ENCODE assay signal across 1 cellular context in the genomic region with DNA sequence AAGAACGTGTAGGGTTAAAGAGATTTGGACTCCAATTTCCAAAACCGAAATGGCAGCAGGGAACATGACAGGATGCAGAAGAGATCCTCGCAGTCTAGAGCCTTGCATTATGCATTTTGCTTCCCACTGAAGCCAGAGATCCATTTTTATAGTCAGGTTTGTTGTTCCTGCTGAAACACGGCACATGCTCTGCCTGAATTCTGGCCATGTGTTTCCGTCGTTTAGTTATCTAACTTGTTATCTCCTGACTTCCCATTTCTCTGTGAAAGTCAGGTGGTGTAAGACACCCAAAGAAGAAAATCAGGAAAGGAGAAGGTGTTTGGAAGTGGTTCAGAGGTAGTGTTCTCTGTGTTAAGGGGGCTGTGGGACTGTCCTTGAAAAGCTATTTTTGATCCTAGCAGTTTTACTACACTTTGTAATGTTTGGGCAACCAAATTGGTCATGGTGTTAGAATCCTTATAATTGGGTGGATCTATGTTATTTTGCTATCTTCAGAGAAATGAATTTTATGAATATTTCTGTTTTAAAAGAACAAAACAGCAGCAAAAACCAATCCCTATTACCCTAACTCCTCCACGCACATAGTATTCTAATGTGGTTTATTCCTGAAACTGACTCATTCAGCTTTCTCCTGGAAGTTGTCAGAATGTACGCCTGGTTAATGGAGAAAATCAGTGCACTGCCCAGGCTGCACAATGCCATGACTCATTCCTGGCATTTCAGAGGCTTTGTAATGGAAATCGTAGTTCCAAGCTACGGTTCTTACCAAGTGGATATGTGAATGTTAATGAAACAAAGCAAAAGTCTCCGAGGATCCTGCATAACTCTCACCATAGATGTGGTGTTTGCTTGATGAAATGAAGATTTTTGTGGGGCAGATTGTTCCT.
TF ChIP-seq lines count a peak whose summit lies in the region.

No MANE protein-coding gene starts in this region.

TF ChIP-seq in K562, 482 proteins besides CTCF, POLR2A, EP300 and RAD21 (continued from another document):
- TF ChIP-seq, protein P1, sequence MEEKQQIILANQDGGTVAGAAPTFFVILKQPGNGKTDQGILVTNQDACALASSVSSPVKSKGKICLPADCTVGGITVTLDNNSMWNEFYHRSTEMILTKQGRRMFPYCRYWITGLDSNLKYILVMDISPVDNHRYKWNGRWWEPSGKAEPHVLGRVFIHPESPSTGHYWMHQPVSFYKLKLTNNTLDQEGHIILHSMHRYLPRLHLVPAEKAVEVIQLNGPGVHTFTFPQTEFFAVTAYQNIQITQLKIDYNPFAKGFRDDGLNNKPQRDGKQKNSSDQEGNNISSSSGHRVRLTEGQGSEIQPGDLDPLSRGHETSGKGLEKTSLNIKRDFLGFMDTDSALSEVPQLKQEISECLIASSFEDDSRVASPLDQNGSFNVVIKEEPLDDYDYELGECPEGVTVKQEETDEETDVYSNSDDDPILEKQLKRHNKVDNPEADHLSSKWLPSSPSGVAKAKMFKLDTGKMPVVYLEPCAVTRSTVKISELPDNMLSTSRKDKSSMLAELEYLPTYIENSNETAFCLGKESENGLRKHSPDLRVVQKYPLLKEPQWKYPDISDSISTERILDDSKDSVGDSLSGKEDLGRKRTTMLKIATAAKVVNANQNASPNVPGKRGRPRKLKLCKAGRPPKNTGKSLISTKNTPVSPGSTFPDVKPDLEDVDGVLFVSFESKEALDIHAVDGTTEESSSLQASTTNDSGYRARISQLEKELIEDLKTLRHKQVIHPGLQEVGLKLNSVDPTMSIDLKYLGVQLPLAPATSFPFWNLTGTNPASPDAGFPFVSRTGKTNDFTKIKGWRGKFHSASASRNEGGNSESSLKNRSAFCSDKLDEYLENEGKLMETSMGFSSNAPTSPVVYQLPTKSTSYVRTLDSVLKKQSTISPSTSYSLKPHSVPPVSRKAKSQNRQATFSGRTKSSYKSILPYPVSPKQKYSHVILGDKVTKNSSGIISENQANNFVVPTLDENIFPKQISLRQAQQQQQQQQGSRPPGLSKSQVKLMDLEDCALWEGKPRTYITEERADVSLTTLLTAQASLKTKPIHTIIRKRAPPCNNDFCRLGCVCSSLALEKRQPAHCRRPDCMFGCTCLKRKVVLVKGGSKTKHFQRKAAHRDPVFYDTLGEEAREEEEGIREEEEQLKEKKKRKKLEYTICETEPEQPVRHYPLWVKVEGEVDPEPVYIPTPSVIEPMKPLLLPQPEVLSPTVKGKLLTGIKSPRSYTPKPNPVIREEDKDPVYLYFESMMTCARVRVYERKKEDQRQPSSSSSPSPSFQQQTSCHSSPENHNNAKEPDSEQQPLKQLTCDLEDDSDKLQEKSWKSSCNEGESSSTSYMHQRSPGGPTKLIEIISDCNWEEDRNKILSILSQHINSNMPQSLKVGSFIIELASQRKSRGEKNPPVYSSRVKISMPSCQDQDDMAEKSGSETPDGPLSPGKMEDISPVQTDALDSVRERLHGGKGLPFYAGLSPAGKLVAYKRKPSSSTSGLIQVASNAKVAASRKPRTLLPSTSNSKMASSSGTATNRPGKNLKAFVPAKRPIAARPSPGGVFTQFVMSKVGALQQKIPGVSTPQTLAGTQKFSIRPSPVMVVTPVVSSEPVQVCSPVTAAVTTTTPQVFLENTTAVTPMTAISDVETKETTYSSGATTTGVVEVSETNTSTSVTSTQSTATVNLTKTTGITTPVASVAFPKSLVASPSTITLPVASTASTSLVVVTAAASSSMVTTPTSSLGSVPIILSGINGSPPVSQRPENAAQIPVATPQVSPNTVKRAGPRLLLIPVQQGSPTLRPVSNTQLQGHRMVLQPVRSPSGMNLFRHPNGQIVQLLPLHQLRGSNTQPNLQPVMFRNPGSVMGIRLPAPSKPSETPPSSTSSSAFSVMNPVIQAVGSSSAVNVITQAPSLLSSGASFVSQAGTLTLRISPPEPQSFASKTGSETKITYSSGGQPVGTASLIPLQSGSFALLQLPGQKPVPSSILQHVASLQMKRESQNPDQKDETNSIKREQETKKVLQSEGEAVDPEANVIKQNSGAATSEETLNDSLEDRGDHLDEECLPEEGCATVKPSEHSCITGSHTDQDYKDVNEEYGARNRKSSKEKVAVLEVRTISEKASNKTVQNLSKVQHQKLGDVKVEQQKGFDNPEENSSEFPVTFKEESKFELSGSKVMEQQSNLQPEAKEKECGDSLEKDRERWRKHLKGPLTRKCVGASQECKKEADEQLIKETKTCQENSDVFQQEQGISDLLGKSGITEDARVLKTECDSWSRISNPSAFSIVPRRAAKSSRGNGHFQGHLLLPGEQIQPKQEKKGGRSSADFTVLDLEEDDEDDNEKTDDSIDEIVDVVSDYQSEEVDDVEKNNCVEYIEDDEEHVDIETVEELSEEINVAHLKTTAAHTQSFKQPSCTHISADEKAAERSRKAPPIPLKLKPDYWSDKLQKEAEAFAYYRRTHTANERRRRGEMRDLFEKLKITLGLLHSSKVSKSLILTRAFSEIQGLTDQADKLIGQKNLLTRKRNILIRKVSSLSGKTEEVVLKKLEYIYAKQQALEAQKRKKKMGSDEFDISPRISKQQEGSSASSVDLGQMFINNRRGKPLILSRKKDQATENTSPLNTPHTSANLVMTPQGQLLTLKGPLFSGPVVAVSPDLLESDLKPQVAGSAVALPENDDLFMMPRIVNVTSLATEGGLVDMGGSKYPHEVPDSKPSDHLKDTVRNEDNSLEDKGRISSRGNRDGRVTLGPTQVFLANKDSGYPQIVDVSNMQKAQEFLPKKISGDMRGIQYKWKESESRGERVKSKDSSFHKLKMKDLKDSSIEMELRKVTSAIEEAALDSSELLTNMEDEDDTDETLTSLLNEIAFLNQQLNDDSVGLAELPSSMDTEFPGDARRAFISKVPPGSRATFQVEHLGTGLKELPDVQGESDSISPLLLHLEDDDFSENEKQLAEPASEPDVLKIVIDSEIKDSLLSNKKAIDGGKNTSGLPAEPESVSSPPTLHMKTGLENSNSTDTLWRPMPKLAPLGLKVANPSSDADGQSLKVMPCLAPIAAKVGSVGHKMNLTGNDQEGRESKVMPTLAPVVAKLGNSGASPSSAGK (IDR thresholded peaks at IDR 0.05), result peak; percentile 64
- TF ChIP-seq ZNF121 (CRISPR knock-in tag; conservative IDR thresholded peaks at IDR 0.05) (no peak), MECOM (CRISPR knock-in tag; IDR thresholded peaks at IDR 0.05) (no peak), EP400 (IDR thresholded peaks at IDR 0.05) (0 out of 2 replicates have a peak, but pooled peaks have one; percentile 20), ZNF347 (CRISPR knock-in tag; IDR thresholded peaks at IDR 0.05; ENCODE audit: low read depth) (no peak), BACH1 (tag; IDR thresholded peaks at IDR 0.05) (no peak), CEBPG (CRISPR knock-in tag; IDR thresholded peaks at IDR 0.05) (no peak), CEBPG (tag; conservative IDR thresholded peaks at IDR 0.05 in 1 of 2, IDR thresholded peaks at IDR 0.05 in 1 of 2) (no peak), SLC30A9 (CRISPR knock-in tag; IDR thresholded peaks at IDR 0.05) (no peak), FOXK2 (conservative IDR thresholded peaks at IDR 0.05 in 1 of 2, IDR thresholded peaks at IDR 0.05 in 1 of 2; ENCODE audit: low read depth in 2 of 2) (no peak), ZNF57 (CRISPR knock-in tag; IDR thresholded peaks at IDR 0.05) (no peak), MYC (IDR thresholded peaks at IDR 0.05; ENCODE audit: low read depth, low read length) (peak; percentile 74), MYC (CRISPR knock-in tag; IDR thresholded peaks at IDR 0.05; ENCODE audit: borderline replicate concordance, low read depth) (no peak), ZNF766 (CRISPR knock-in tag; conservative IDR thresholded peaks at IDR 0.05) (0 out of 2 replicates have a peak, but pooled peaks have one; percentile 42), SP1 (CRISPR knock-in tag; IDR thresholded peaks at IDR 0.05) (no peak), PHB (CRISPR knock-in tag; IDR thresholded peaks at IDR 0.05) (no peak), L3MBTL2 (IDR thresholded peaks at IDR 0.05) (peak; percentile 87), HMG20A (CRISPR knock-in tag; conservative IDR thresholded peaks at IDR 0.05) (no peak), ZNF23 (CRISPR knock-in tag; IDR thresholded peaks at IDR 0.05) (no peak), ZNF174 (CRISPR knock-in tag; IDR thresholded peaks at IDR 0.05) (no peak), RB1 (IDR thresholded peaks at IDR 0.05; ENCODE audit: low read depth) (no peak), KDM5B (IDR thresholded peaks at IDR 0.05; ENCODE audit: insufficient replicate concordance, low read depth, low read length) (no peak)
- TF ChIP-seq, protein P2, sequence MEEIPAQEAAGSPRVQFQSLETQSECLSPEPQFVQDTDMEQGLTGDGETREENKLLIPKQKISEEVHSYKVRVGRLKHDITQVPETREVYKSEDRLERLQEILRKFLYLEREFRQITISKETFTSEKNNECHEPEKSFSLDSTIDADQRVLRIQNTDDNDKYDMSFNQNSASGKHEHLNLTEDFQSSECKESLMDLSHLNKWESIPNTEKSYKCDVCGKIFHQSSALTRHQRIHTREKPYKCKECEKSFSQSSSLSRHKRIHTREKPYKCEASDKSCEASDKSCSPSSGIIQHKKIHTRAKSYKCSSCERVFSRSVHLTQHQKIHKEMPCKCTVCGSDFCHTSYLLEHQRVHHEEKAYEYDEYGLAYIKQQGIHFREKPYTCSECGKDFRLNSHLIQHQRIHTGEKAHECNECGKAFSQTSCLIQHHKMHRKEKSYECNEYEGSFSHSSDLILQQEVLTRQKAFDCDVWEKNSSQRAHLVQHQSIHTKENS (CRISPR knock-in tag; IDR thresholded peaks at IDR 0.05), result no peak
- TF ChIP-seq, protein P3, sequence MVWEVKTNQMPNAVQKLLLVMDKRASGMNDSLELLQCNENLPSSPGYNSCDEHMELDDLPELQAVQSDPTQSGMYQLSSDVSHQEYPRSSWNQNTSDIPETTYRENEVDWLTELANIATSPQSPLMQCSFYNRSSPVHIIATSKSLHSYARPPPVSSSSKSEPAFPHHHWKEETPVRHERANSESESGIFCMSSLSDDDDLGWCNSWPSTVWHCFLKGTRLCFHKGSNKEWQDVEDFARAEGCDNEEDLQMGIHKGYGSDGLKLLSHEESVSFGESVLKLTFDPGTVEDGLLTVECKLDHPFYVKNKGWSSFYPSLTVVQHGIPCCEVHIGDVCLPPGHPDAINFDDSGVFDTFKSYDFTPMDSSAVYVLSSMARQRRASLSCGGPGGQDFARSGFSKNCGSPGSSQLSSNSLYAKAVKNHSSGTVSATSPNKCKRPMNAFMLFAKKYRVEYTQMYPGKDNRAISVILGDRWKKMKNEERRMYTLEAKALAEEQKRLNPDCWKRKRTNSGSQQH (CRISPR knock-in tag; IDR thresholded peaks at IDR 0.05), result no peak
- TF ChIP-seq, protein P4, sequence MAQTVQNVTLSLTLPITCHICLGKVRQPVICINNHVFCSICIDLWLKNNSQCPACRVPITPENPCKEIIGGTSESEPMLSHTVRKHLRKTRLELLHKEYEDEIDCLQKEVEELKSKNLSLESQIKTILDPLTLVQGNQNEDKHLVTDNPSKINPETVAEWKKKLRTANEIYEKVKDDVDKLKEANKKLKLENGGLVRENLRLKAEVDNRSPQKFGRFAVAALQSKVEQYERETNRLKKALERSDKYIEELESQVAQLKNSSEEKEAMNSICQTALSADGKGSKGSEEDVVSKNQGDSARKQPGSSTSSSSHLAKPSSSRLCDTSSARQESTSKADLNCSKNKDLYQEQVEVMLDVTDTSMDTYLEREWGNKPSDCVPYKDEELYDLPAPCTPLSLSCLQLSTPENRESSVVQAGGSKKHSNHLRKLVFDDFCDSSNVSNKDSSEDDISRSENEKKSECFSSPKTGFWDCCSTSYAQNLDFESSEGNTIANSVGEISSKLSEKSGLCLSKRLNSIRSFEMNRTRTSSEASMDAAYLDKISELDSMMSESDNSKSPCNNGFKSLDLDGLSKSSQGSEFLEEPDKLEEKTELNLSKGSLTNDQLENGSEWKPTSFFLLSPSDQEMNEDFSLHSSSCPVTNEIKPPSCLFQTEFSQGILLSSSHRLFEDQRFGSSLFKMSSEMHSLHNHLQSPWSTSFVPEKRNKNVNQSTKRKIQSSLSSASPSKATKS (CRISPR knock-in tag; IDR thresholded peaks at IDR 0.05), result no peak
- TF ChIP-seq, protein P5, sequence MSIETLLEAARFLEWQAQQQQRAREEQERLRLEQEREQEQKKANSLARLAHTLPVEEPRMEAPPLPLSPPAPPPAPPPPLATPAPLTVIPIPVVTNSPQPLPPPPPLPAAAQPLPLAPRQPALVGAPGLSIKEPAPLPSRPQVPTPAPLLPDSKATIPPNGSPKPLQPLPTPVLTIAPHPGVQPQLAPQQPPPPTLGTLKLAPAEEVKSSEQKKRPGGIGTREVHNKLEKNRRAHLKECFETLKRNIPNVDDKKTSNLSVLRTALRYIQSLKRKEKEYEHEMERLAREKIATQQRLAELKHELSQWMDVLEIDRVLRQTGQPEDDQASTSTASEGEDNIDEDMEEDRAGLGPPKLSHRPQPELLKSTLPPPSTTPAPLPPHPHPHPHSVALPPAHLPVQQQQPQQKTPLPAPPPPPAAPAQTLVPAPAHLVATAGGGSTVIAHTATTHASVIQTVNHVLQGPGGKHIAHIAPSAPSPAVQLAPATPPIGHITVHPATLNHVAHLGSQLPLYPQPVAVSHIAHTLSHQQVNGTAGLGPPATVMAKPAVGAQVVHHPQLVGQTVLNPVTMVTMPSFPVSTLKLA (conservative IDR thresholded peaks at IDR 0.05), result 0 out of 4 replicates have a peak, but pooled peaks of 1 of the 2 experiments have one; percentile 22
